ENCODE assay signal across 2 cellular contexts in genomic region chr17:35588196-35588920, GRCh38.
TF ChIP-seq lines count a peak whose summit lies in the region.

No MANE protein-coding gene starts in this region.

TF ChIP-seq in HEK293, 187 proteins besides CTCF, POLR2A, EP300 and RAD21 (continued from another document and continues in another):
- TF ChIP-seq ZNF518A (tag by site-specific recombination; conservative IDR thresholded peaks at IDR 0.05; ENCODE audit: low read depth): no peak
- TF ChIP-seq ZNF624 (tag by site-specific recombination; IDR thresholded peaks at IDR 0.05): no peak
- peak; percentile 59; the same call in 1 of the 2 replicates for TF ChIP-seq KLF8 (tag by site-specific recombination; IDR thresholded peaks at IDR 0.05)
- TF ChIP-seq ZNF600 (tag by site-specific recombination; IDR thresholded peaks at IDR 0.05): peak; percentile 52; the same call in 1 of the 2 replicates
- TF ChIP-seq ZNF302 (tag by site-specific recombination; IDR thresholded peaks at IDR 0.05; ENCODE audit: low read depth): no peak
- TF ChIP-seq ZSCAN5A (tag by site-specific recombination; IDR thresholded peaks at IDR 0.05): no peak
- TF ChIP-seq TRIM28 (IDR thresholded peaks at IDR 0.05; ENCODE audit: borderline replicate concordance, low read length): no peak; the same call in 1 of the 2 replicates
- TF ChIP-seq ZNF707 (tag by site-specific recombination; IDR thresholded peaks at IDR 0.05): no peak
- TF ChIP-seq ZNF639 (tag by site-specific recombination; IDR thresholded peaks at IDR 0.05): peak; percentile 74; the same call in 1 of the 2 replicates
- no peak for TF ChIP-seq ZBTB48 (tag by site-specific recombination; IDR thresholded peaks at IDR 0.05)
- TF ChIP-seq ZNF792 (tag by site-specific recombination; IDR thresholded peaks at IDR 0.05): no peak
- TF ChIP-seq BCL6B (tag by site-specific recombination; IDR thresholded peaks at IDR 0.05): peak; percentile 90
- TF ChIP-seq YY2 (tag by site-specific recombination; IDR thresholded peaks at IDR 0.05): no peak
- 0 out of 2 replicates have a peak, but pooled peaks have one; percentile 49 for TF ChIP-seq ZNF660 (tag by site-specific recombination; IDR thresholded peaks at IDR 0.05)
- TF ChIP-seq ZNF501 (tag by site-specific recombination; IDR thresholded peaks at IDR 0.05): no peak
- TF ChIP-seq ZNF26 (tag by site-specific recombination; IDR thresholded peaks at IDR 0.05): no peak
- TF ChIP-seq ZFP3 (tag by site-specific recombination; IDR thresholded peaks at IDR 0.05; ENCODE audit: low read depth): no peak
- peak; percentile 100 for TF ChIP-seq ZNF10 (tag by site-specific recombination; IDR thresholded peaks at IDR 0.05)
- TF ChIP-seq ZBTB17 (tag by site-specific recombination; IDR thresholded peaks at IDR 0.05): no peak

TF ChIP-seq in HEK293T, 16 proteins besides CTCF, POLR2A, EP300 and RAD21 (continued from another document):
- TF ChIP-seq LEF1 (IDR thresholded peaks at IDR 0.05; ENCODE audit: borderline replicate concordance) (no peak), L3MBTL2 (conservative IDR thresholded peaks at IDR 0.05) (no peak), FOXK2 (IDR thresholded peaks at IDR 0.05) (no peak), FOXA1 (IDR thresholded peaks at IDR 0.05) (no peak), BHLHE40 (IDR thresholded peaks at IDR 0.05; ENCODE audit: borderline replicate concordance) (no peak), HDGF (IDR thresholded peaks at IDR 0.05; ENCODE audit: borderline replicate concordance) (no peak), CTBP1 (IDR thresholded peaks at IDR 0.05; ENCODE audit: borderline replicate concordance) (no peak), PKNOX1 (IDR thresholded peaks at IDR 0.05) (no peak)
